ENCODE assay signal across 8 cellular contexts in the genomic region with DNA sequence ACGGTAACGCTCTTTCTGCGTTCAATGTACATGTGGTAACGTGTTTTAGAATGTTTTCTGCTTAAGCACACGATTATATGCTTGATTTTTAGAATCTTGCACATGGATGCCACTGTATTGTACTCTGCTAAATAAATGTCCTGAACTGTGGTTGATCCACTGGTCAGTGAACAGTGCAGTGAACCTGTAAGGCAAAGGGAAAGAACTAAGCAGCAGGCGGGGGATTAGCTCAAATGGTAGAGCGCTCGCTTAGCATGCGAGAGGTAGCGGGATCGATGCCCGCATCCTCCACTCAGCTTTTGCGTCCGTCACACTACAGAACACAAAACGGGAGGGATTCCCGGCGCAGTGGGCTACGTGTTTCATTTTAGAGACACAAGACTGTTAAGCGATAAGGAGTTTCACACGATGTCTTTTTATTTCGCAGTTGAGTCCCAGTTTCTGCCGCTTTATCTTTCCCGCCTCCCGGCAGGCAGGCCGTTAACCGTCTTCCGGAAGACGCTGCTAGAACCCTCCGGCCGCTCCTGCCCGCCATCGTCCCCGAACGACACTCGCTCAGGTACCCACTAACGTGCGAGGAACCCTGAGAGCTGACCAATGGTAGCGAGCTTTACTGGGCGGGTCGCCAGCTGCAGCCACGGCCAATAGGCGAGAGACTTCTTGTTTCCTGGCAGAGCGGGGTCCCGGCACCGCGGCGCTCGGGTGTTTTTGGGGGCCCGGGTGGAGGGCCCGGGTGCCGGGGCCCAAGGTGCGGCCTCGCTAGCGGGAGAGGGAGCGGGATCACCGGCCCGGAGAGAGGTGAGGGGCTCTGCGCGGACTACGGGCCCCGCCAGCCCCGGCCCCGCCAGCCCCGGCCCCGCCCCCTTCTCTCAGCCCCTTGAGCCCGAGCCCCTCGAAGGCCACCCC. TPM values are rescaled to one million over a fixed set of nuclear protein-coding genes. Genes with fewer than 3 reads are reported as not detected.
DNase-seq lines count a peak whose midpoint lies in the region; ATAC-seq, FAIRE-seq and TF ChIP-seq lines count a peak whose summit lies in the region.

A gene with protein sequence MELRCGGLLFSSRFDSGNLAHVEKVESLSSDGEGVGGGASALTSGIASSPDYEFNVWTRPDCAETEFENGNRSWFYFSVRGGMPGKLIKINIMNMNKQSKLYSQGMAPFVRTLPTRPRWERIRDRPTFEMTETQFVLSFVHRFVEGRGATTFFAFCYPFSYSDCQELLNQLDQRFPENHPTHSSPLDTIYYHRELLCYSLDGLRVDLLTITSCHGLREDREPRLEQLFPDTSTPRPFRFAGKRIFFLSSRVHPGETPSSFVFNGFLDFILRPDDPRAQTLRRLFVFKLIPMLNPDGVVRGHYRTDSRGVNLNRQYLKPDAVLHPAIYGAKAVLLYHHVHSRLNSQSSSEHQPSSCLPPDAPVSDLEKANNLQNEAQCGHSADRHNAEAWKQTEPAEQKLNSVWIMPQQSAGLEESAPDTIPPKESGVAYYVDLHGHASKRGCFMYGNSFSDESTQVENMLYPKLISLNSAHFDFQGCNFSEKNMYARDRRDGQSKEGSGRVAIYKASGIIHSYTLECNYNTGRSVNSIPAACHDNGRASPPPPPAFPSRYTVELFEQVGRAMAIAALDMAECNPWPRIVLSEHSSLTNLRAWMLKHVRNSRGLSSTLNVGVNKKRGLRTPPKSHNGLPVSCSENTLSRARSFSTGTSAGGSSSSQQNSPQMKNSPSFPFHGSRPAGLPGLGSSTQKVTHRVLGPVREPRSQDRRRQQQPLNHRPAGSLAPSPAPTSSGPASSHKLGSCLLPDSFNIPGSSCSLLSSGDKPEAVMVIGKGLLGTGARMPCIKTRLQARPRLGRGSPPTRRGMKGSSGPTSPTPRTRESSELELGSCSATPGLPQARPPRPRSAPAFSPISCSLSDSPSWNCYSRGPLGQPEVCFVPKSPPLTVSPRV (plus strand): TSS at position 673 of the 906 bp plus-strand sequence. CDS start 1,291 bp downstream, outside the sequence.

- H3K27me3 ChIP-seq in astrocyte (ENCODE audit: insufficient read depth, low read length): no peaks in the 10 kb centered on the region
- H3K27me3 ChIP-seq in rectal smooth muscle tissue (ENCODE audit: control insufficient read depth, insufficient read depth, low read length): no peaks in the 10 kb centered on the region
- no peaks in the 10 kb centered on the region for H3K27me3 ChIP-seq in aorta (ENCODE audit: control insufficient read depth in 1 of 2, insufficient read depth in 2 of 2, low read length in 1 of 2)

- H3K79me2 ChIP-seq in astrocyte (ENCODE audit: insufficient read depth, low read length): no peaks in the 10 kb centered on the region

- H3K4me1 Mint-ChIP-seq in astrocyte (ENCODE audit: low read depth, unreplicated experiment): peaks cover 2% of the 10 kb centered on the region

- H3K4me3 ChIP-seq in astrocyte (ENCODE audit: insufficient read depth, low read depth, low read length) (peak within 1 kb of the TSS; percentile 69), rectal smooth muscle tissue (ENCODE audit: low read length) (peak within 1 kb of the TSS; percentile 74), aorta (ENCODE audit: low read length in 2 of 2) (peak within 1 kb of the TSS; percentile 58 to 72)

- peaks cover 13% of the 10 kb centered on the region for H3K36me3 Mint-ChIP-seq in astrocyte (ENCODE audit: low read depth, unreplicated experiment)

- no peaks in the 10 kb centered on the region for H3K27me3 Mint-ChIP-seq in astrocyte (ENCODE audit: low read depth, unreplicated experiment)

- no peak for FAIRE-seq in astrocyte (lab: Jason Lieb, UNC)

- no peaks in the 10 kb centered on the region for H3K9me3 Mint-ChIP-seq in astrocyte (ENCODE audit: unreplicated experiment)

- peak within 1 kb of the TSS; percentile 90 for H3K4me3 Mint-ChIP-seq in astrocyte (ENCODE audit: unreplicated experiment)

- H3K9me3 ChIP-seq in astrocyte (ENCODE audit: insufficient read depth, low read depth, low read length) (no peaks in the 10 kb centered on the region), aorta (ENCODE audit: control insufficient read depth, low read length) (no peaks in the 10 kb centered on the region)

- H3K27ac ChIP-seq in astrocyte (ENCODE audit: low read depth, low read length) (peak within 1 kb of the TSS; percentile 77), rectal smooth muscle tissue (ENCODE audit: low read depth, low read length) (peak within 1 kb of the TSS; percentile 87), aorta (ENCODE audit: low read depth in 1 of 2, low read length in 2 of 2) (peak within 1 kb of the TSS in 1 of 2 donors; percentile 43)

- intact Hi-C loops in aorta (cut with DNase I): loop anchor here (2.0 to 5.0 kb wide), 2 partner anchors 28 to 36 kb away; partner anchors contain the start of genes EMILIN1 (in 1 of the 2) and KHK (in 1 of the 2)

- H3K36me3 ChIP-seq in astrocyte (ENCODE audit: insufficient read depth, low read length) (peaks cover 11% of the 10 kb centered on the region), rectal smooth muscle tissue (ENCODE audit: control insufficient read depth, insufficient read depth, low read length) (peaks cover 15% of the 10 kb centered on the region), aorta (ENCODE audit: control insufficient read depth in 1 of 2, insufficient read depth in 2 of 2, low read length in 1 of 2) (no peaks in the 10 kb centered on the region)

- H3K27ac Mint-ChIP-seq in astrocyte (ENCODE audit: unreplicated experiment): peak within 1 kb of the TSS; percentile 91

- peak; percentile 93 to 96 for DNase-seq in NCI-H2081 (lab: John Stamatoyannopoulos, UW)
- peak; percentile 94 for DNase-seq in T-helper 9 cell
- peak; percentile 76 for DNase-seq in astrocyte (ENCODE audit: low read depth)
- DNase-seq in hepatic stellate cell (ENCODE audit: low spot score): peak; percentile 100
- peak; percentile 96 to 98 for DNase-seq in aorta

- H3K4me1 ChIP-seq in astrocyte (ENCODE audit: insufficient read depth, low read length) (peaks cover 14% of the 10 kb centered on the region), rectal smooth muscle tissue (ENCODE audit: control insufficient read depth, insufficient read depth, low read length) (peaks cover 11% of the 10 kb centered on the region), aorta (ENCODE audit: control insufficient read depth in 1 of 2, insufficient read depth in 2 of 2, low read length in 2 of 2) (no peaks in the 10 kb centered on the region)

- TF ChIP-seq CTCF in astrocyte (IDR thresholded peaks at IDR 0.05; ENCODE audit: insufficient read depth, low read depth, low read length): no peak

- 0 to 1% methylated on average over 52 to 67 of the region's 67 CpGs for WGBS in aorta, 2 donors

- H3K4me2 ChIP-seq in astrocyte (ENCODE audit: low read length): peak within 1 kb of the TSS; percentile 99

- peaks cover 6% of the 10 kb centered on the region for H4K20me1 ChIP-seq in astrocyte (ENCODE audit: insufficient read depth, low read length)

- H2AFZ ChIP-seq in astrocyte (ENCODE audit: low read depth, low read length): peak within 1 kb of the TSS; percentile 77

- H3K9ac ChIP-seq in astrocyte (ENCODE audit: low read length) (peak within 1 kb of the TSS; percentile 88), rectal smooth muscle tissue (ENCODE audit: low read length) (peak within 1 kb of the TSS; percentile 47)

- ATAC-seq in GM18517 (IDR thresholded peaks at IDR 0.05; ENCODE audit: unreplicated experiment): peak; percentile 74
- peak; percentile 59 for ATAC-seq in HG03039 (IDR thresholded peaks at IDR 0.05; ENCODE audit: unreplicated experiment)
- ATAC-seq in aorta (ENCODE audit: low FRiP score): peak; percentile 91

RNA-seq across cellular contexts. Expression of the gene that starts here (rescaled TPM):
- total RNA-seq in astrocyte (19.9 and 20.7 TPM in 2 replicates), aorta (10 to 100 TPM; 14.3 to 15.0 TPM)
- 10 to 100 TPM; 11.5 to 16.7 TPM for polyA plus RNA-seq in aorta
